In genomic region chr2:18073601-18074000, GRCh38 we compare ENCODE assay signal across 6 cellular contexts.
"Had no signal": no experiment of that assay in that cellular context is flagged by ENCODE, and none has a peak within 500 bp of the region (broad histone marks: within the 10 kb centered on the region; RNA-seq: fewer than 3 reads in every experiment).

No MANE protein-coding gene starts in this region.

- H3K36me3 Mint-ChIP-seq: IgD-negative memory B cell had no signal

- ATAC-seq: HepG2, K562 had no signal

- DNase-seq: IMR-90, KBM-7 had no signal

- H3K4me3 ChIP-seq: K562 had no signal

- H3K27ac Mint-ChIP-seq: IgD-negative memory B cell had no signal

- H3K9me3 Mint-ChIP-seq: IgD-negative memory B cell had no signal

- H3K4me3 Mint-ChIP-seq: IgD-negative memory B cell had no signal

- H3K4me1 Mint-ChIP-seq: IgD-negative memory B cell had no signal

- H3K27ac ChIP-seq: HL-60 had no signal
